ENCODE assay signal across 8 cellular contexts in the genomic region with DNA sequence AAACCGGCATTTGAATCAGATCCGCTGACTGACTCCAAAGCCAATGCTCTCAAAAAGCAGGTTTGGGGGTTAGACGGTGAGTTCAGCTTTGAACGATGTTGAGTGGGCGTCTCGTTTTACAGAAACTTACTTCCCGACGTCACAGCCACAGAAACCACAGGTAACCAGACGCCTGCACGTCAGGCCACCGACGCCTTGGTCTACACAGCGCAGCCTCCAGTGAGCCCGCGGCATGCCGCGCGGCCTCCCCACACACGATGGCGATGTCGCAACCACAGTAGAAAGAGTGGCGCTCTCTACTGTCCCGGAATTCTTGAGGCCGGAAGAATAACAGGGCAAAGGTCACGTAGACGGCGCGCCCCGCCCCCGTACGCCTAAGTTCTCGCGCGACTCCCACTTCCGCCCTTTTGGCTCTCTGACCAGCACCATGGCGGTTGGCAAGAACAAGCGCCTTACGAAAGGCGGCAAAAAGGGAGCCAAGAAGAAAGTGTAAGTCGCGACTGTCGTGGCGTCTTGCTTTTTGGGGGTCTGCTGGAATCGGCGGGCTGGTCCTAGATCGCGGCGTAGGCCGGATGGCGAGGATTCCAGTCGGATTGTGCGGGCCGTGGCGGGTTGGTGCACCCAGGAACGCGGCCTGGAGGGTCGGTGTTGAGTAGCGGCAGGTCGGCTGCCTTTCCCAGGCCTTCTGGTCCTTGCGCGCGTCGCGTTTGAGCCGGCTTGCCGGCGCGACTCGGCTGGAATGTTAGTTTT. TPM values are rescaled to one million over a fixed set of nuclear protein-coding genes. Genes with fewer than 3 reads are reported as not detected.
DNase-seq lines count a peak whose midpoint lies in the region; ATAC-seq, FAIRE-seq and TF ChIP-seq lines count a peak whose summit lies in the region.

Gene RPS3A (plus strand): TSS at position 403 of the 750 bp plus-strand sequence. CDS start 25 bp downstream, at position 428.

- intact Hi-C loops in head of caudate nucleus (cut with DNase I): loop anchor here (10.0 kb wide), 1 partner anchor 85 kb away; the partner anchor contains the start of gene LRBA
- intact Hi-C loops in pancreas (cut with DNase I): no loop called here

- H3K4me1 ChIP-seq in pancreas (peaks cover 10 to 16% (median 11%) of the 10 kb centered on the region in 3 donors), tibial nerve (peaks cover 0 to 30% (median 17%) of the 10 kb centered on the region in 4 donors)

- no peaks in the 10 kb centered on the region for H3K9me3 ChIP-seq in pancreas
- H3K9me3 ChIP-seq in tibial nerve: no peaks in the 10 kb centered on the region

- ATAC-seq in HG02610 (IDR thresholded peaks at IDR 0.05; ENCODE audit: unreplicated experiment) (peak; percentile 93), pancreas (peak; percentile 96 to 98 (median 97))

- no peaks in the 10 kb centered on the region for H3K27me3 ChIP-seq in pancreas
- no peaks in the 10 kb centered on the region for H3K27me3 ChIP-seq in tibial nerve

- peak; percentile 93 for FAIRE-seq in pancreas (lab: Jason Lieb, UNC)

- peak; percentile 97 for DNase-seq in NCI-H1092 treated with DMSO at 0.1 percent for 48 hours (lab: John Stamatoyannopoulos, UW)
- peak; percentile 97 for DNase-seq in SKM-1 treated with dmso at 0.1 percent for 144 hours (lab: John Stamatoyannopoulos, UW; ENCODE audit: unreplicated experiment)
- peak; percentile 97 for DNase-seq in activated naive CD8-positive, alpha-beta T cell treated with anti-CD3 and anti-CD28 coated beads for 36 hours
- DNase-seq in head of caudate nucleus: peak; percentile 91 to 99 (median 97)
- DNase-seq in pancreas: peak; percentile 94 to 98 (median 94)
- DNase-seq in tibial nerve (ENCODE audit: low spot score in 2 of 2): peak; percentile 95 to 96

- TF ChIP-seq CTCF in pancreas (IDR thresholded peaks at IDR 0.05) (peak; percentile 65 to 74 (median 70)), tibial nerve (IDR thresholded peaks at IDR 0.05) (peak; percentile 66 to 94 (median 75))

- H3K36me3 ChIP-seq in pancreas (peaks cover 0 to 32% (median 17%) of the 10 kb centered on the region in 3 donors), tibial nerve (peaks cover 0 to 35% (median 14%) of the 10 kb centered on the region in 3 donors)

- H3K9me3 Mint-ChIP-seq in activated naive CD8-positive, alpha-beta T cell treated with anti-CD3 and anti-CD28 coated beads for 36 hours: no peaks in the 10 kb centered on the region

- TF ChIP-seq POLR2A in GM10847 (IDR thresholded peaks at IDR 0.05; ENCODE audit: extremely low read depth, insufficient read length): peak; percentile 93
- peak; percentile 80 to 81 for TF ChIP-seq POLR2A in tibial nerve (IDR thresholded peaks at IDR 0.05)

- peak within 1 kb of the TSS; percentile 98 for H3K4me3 Mint-ChIP-seq in activated naive CD8-positive, alpha-beta T cell treated with anti-CD3 and anti-CD28 coated beads for 36 hours

- peak; percentile 67 to 98 for TF ChIP-seq EP300 in tibial nerve (IDR thresholded peaks at IDR 0.05)

- H3K36me3 Mint-ChIP-seq in activated naive CD8-positive, alpha-beta T cell treated with anti-CD3 and anti-CD28 coated beads for 36 hours: peaks cover 47% of the 10 kb centered on the region

- H3K27me3 Mint-ChIP-seq in activated naive CD8-positive, alpha-beta T cell treated with anti-CD3 and anti-CD28 coated beads for 36 hours: peaks cover 6% of the 10 kb centered on the region

- H3K4me3 ChIP-seq in pancreas (peak within 1 kb of the TSS; percentile 47 to 86 (median 74)), tibial nerve (peak within 1 kb of the TSS; percentile 71 to 87 (median 80))

- peak within 1 kb of the TSS; percentile 99 for H3K27ac Mint-ChIP-seq in activated naive CD8-positive, alpha-beta T cell treated with anti-CD3 and anti-CD28 coated beads for 36 hours

- WGBS in pancreas, 2 donors: 1% methylated on average over 69 of the region's 69 CpGs
- 2 to 7% methylated on average over 7 to 69 of the region's 69 CpGs for WGBS in tibial nerve, 2 donors

- H3K4me1 Mint-ChIP-seq in activated naive CD8-positive, alpha-beta T cell treated with anti-CD3 and anti-CD28 coated beads for 36 hours: peaks cover 35% of the 10 kb centered on the region

- H3K27ac ChIP-seq in pancreas (peak within 1 kb of the TSS; percentile 80 to 86 (median 82)), tibial nerve (peak within 1 kb of the TSS; percentile 83 to 94 (median 91))

RNA-seq across cellular contexts. Expression of gene RPS3A, which starts in this region (rescaled TPM):
- total RNA-seq in activated naive CD8-positive, alpha-beta T cell treated with anti-CD3 and anti-CD28 coated beads for 36 hours: 1,000 to 10,000 TPM; 2,830 to 2,978 TPM
- 1,000 to 10,000 TPM in 4 of 6 donors, 100 to 1,000 TPM in 2; 882 to 1,610 (median 1,401) TPM for total RNA-seq in pancreas
- 1,000 to 10,000 TPM; 1,672 to 1,850 TPM for polyA plus RNA-seq in pancreas
- total RNA-seq in tibial nerve: 1,000 to 10,000 TPM; 2,090 to 3,011 (median 2,639) TPM

Comparison
In these comparisons a context has a peak if more than half of its experiments do, and no peak if none do; other contexts are left out.
1. Peak in every context shown above with its lines: DNase-seq, ATAC-seq, H3K4me3 ChIP-seq and H3K27ac ChIP-seq.